In the genomic region with DNA sequence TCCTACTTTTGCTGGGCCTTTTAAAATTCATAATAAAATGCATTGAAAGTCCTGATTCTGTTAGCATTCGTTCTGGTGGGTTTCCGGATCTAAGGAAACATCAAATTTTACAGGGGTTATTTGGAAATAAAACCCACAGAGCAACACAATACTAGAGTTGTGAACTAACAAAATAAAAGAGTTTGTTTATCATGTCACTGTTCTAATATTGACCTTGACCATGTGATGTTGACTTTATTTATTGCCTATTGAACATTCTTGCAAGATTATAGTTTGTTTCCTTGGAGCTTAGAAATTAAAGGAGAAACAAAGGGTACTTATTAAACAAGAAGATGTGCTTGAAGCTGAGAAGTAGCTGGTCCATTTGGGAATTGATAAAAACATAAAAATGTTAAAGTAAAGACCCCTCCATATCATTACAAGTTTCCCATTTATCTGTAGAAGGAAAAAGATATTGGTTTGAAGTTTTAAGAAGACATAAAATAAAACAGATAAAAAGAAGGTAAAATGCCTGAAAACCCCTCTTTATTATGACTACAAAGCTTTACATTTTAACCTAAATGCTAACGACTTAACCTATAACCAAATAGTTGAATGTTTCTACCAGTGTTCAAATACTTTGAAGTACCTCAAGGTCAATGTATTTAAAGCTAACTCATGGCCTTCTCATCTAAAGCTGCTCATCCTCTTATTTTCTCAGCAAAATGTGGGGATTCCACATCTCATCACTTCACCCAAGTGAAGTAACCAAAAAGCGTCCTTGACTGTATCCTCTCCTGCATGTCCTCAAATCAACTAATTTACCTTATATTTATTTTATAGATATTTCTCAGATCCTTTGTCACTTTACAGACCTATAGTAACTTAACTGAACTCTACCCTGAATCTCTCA, we compare ENCODE assay signal across 2 cellular contexts.
TF ChIP-seq lines count a peak whose summit lies in the region.

No MANE protein-coding gene starts in this region.

TF ChIP-seq in IMR-90, 13 proteins besides CTCF, POLR2A, EP300 and RAD21 (continued from another document):
- TF ChIP-seq, protein P1, sequence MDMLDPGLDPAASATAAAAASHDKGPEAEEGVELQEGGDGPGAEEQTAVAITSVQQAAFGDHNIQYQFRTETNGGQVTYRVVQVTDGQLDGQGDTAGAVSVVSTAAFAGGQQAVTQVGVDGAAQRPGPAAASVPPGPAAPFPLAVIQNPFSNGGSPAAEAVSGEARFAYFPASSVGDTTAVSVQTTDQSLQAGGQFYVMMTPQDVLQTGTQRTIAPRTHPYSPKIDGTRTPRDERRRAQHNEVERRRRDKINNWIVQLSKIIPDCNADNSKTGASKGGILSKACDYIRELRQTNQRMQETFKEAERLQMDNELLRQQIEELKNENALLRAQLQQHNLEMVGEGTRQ (IDR thresholded peaks at IDR 0.05; ENCODE audit: low read depth, low read length): no peak
- TF ChIP-seq NFE2L2 (IDR thresholded peaks at IDR 0.05; ENCODE audit: low read depth, low read length) (no peak), MAFK (IDR thresholded peaks at IDR 0.05; ENCODE audit: low read depth, low read length) (no peak), FOS (IDR thresholded peaks at IDR 0.05; ENCODE audit: low read depth, low read length) (no peak), BHLHE40 (IDR thresholded peaks at IDR 0.05; ENCODE audit: low read depth, low read length) (no peak)

TF ChIP-seq in HEK293T, 16 proteins besides CTCF, POLR2A, EP300 and RAD21 (continued from another document):
- TF ChIP-seq SP1 (IDR thresholded peaks at IDR 0.05) (no peak), FOXK2 (IDR thresholded peaks at IDR 0.05) (no peak), ZNF384 (IDR thresholded peaks at IDR 0.05) (no peak), L3MBTL2 (conservative IDR thresholded peaks at IDR 0.05) (no peak), SUZ12 (IDR thresholded peaks at IDR 0.05) (no peak), BHLHE40 (IDR thresholded peaks at IDR 0.05; ENCODE audit: borderline replicate concordance) (no peak), ELF4 (IDR thresholded peaks at IDR 0.05) (no peak), FOXA1 (IDR thresholded peaks at IDR 0.05) (no peak), HDGF (IDR thresholded peaks at IDR 0.05; ENCODE audit: borderline replicate concordance) (no peak), CTBP1 (IDR thresholded peaks at IDR 0.05; ENCODE audit: borderline replicate concordance) (no peak), ARNT (IDR thresholded peaks at IDR 0.05) (no peak), LEF1 (IDR thresholded peaks at IDR 0.05; ENCODE audit: borderline replicate concordance) (no peak)
TF ChIP-seq in HEK293T: peak in this region for 0.
